Comparison of ENCODE assay signal across 25 cellular contexts in genomic region chr6:43665376-43665775, GRCh38. TPM values are rescaled to one million over a fixed set of nuclear protein-coding genes. Genes with fewer than 3 reads are reported as not detected.
DNase-seq lines count a peak whose midpoint lies in the region; ATAC-seq and TF ChIP-seq lines count a peak whose summit lies in the region.
"Had no signal": no experiment of that assay in that cellular context is flagged by ENCODE, and none has a peak within 500 bp of the region (broad histone marks: within the 10 kb centered on the region; RNA-seq: fewer than 3 reads in every experiment).

No MANE protein-coding gene starts in this region.

- H3K27me3 Mint-ChIP-seq in progenitor cell of endocrine pancreas = peaks cover 7% of the 10 kb centered on the region

- H3K4me1 Mint-ChIP-seq in progenitor cell of endocrine pancreas (ENCODE audit: low read depth) = peaks cover 12% of the 10 kb centered on the region

- H3K9me3 ChIP-seq in tibial artery = no peaks in the 10 kb centered on the region
- H3K9me3 ChIP-seq: esophagus squamous epithelium had no signal

- TF ChIP-seq CTCF in progenitor cell of endocrine pancreas (IDR thresholded peaks at IDR 0.05; ENCODE audit: unreplicated experiment) (no peak), tibial artery (IDR thresholded peaks at IDR 0.05) (no peak)

- peaks cover 5% of the 10 kb centered on the region for H3K9me3 Mint-ChIP-seq in progenitor cell of endocrine pancreas (ENCODE audit: low read depth)
- H3K9me3 Mint-ChIP-seq: CD8-positive, alpha-beta memory T cell had no signal

- H3K4me1 ChIP-seq in tibial artery = peaks cover 0 to 34% (median 29%) of the 10 kb centered on the region in 4 donors

- peak overlapping the region; percentile 52 for H3K27ac Mint-ChIP-seq in progenitor cell of endocrine pancreas
- H3K27ac Mint-ChIP-seq: activated CD4-positive, alpha-beta memory T cell treated with anti-CD3 and anti-CD28 coated beads, Interleukin-2, amount 10 ng/mL, durations not matched to agents 7 days and 5 days; CD8-positive, alpha-beta memory T cell; WTC11 had no signal

- intact Hi-C loops in tibial artery (cut with DNase I; ENCODE audit: low total_unique reads) = loop anchor here (5.0 kb wide), 1 partner anchor 102 kb away; no protein-coding TSS in a partner anchor

- H3K4me3 ChIP-seq in tibial artery = no peak overlapping the region
- H3K4me3 ChIP-seq: esophagus squamous epithelium, left ventricle myocardium inferior, mucosa of descending colon had no signal

- no peak overlapping the region for H3K4me3 Mint-ChIP-seq in progenitor cell of endocrine pancreas (ENCODE audit: low read depth)
- H3K4me3 Mint-ChIP-seq: activated CD4-positive, alpha-beta memory T cell treated with anti-CD3 and anti-CD28 coated beads, Interleukin-2, amount 10 ng/mL, durations not matched to agents 7 days and 5 days; CD8-positive, alpha-beta memory T cell; WTC11 had no signal

- H3K27me3 ChIP-seq in tibial artery = peaks cover 0 to 6% of the 10 kb centered on the region in 2 donors
- H3K27me3 ChIP-seq: esophagus squamous epithelium had no signal

- no peak overlapping the region for H3K27ac ChIP-seq in tibial artery
- H3K27ac ChIP-seq: esophagus squamous epithelium, left ventricle myocardium inferior had no signal

- DNase-seq in EH (ENCODE audit: low read depth) (peak; percentile 53), M059J (ENCODE audit: low read depth) (peak; percentile 84), astrocyte of the hippocampus (ENCODE audit: low read depth, low spot score) (peak; percentile 46), progenitor cell of endocrine pancreas (ENCODE audit: low spot score, unreplicated experiment) (no peak), tibial artery (no peak), inferior parietal cortex (ENCODE audit: extremely low spot score) (no peak), ureter (ENCODE audit: low spot score) (no peak)
- DNase-seq: activated CD4-positive, alpha-beta memory T cell treated with anti-CD3 and anti-CD28 coated beads, Interleukin-2, amount 10 ng/mL, durations not matched to agents 7 days and 5 days; activated naive CD4-positive, alpha-beta T cell; amygdala; CD8-positive, alpha-beta memory T cell; esophagus squamous epithelium; H7; left ventricle myocardium inferior; mucosa of descending colon; MV-4-11; NCI-H2029; NCI-H510A; retina; SHP77; stimulated activated CD8-positive, alpha-beta memory T cell treated with anti-CD3 and anti-CD28 coated beads, Interleukin-4, amount 100 ng/mL, for 48 hours; substantia nigra had no signal

- peaks cover 0 to 3% (median 0%) of the 10 kb centered on the region in 3 donors for H3K36me3 ChIP-seq in tibial artery

- ATAC-seq in GM21381 (IDR thresholded peaks at IDR 0.05; ENCODE audit: unreplicated experiment) = no peak
- ATAC-seq: mucosa of descending colon, WTC11 had no signal

- no peaks in the 10 kb centered on the region for H3K36me3 Mint-ChIP-seq in progenitor cell of endocrine pancreas (ENCODE audit: insufficient read depth)

RNA-seq across cellular contexts. Expression of gene RSPH9, which starts 20.5 kb away (rescaled TPM):
- total RNA-seq in M059J (2014; rRNA removed; shearing (Covaris generic)) = 0.05 and 0.69 TPM in 2 replicates
- total RNA-seq in progenitor cell of endocrine pancreas (0.29 and 0.31 TPM in 2 replicates), ureter (0.68 TPM)
- total RNA-seq: activated CD4-positive, alpha-beta memory T cell treated with anti-CD3 and anti-CD28 coated beads, Interleukin-2, amount 10 ng/mL, durations not matched to agents 7 days and 5 days; CD8-positive, alpha-beta memory T cell; T-helper 1 cell treated with Interleukin-12 subunit alpha and Interleukin-12 subunit beta and Interleukin-4 antibody, amounts not matched to agents 30 ng/mL and 1 ng/mL, for 36 hours had no signal

RNA-seq across cellular contexts. Expression of gene MRPS18A, which starts 22.2 kb away (rescaled TPM):
- 63.0 and 71.2 TPM in 2 replicates for total RNA-seq in M059J (2014; rRNA removed; shearing (Covaris generic))
- total RNA-seq in progenitor cell of endocrine pancreas (39.8 and 41.9 TPM in 2 replicates), ureter (41.8 TPM)

RNA-seq across cellular contexts. Expression of gene MAD2L1BP, which starts 29.7 kb away (rescaled TPM):
- total RNA-seq in M059J (2014; rRNA removed; shearing (Covaris generic)) = 75.7 and 116 TPM in 2 replicates
- total RNA-seq in progenitor cell of endocrine pancreas = 31.4 and 31.8 TPM in 2 replicates
- 27.2 TPM for total RNA-seq in ureter

RNA-seq across cellular contexts. Expression of gene GTPBP2, which starts 36.3 kb away (rescaled TPM):
- 51.6 and 81.1 TPM in 2 replicates for total RNA-seq in M059J (2014; rRNA removed; shearing (Covaris generic))
- 83.8 and 84.1 TPM in 2 replicates for total RNA-seq in progenitor cell of endocrine pancreas
- total RNA-seq in ureter = 74.1 TPM

Comparison
In these comparisons a context has a peak if more than half of its experiments do, and no peak if none do; other contexts are left out.
1. DNase-seq: peak in EH (single experiment), M059J (single experiment) and astrocyte of the hippocampus (single experiment); none in progenitor cell of endocrine pancreas (single experiment), tibial artery (0 of 2), inferior parietal cortex (single experiment) and ureter (single experiment).